Comparison of ENCODE assay signal across 26 cellular contexts in genomic region chr12:130513572-130513971, GRCh38.
"Had no signal": no experiment of that assay in that cellular context is flagged by ENCODE, and none has a peak within 500 bp of the region (broad histone marks: within the 10 kb centered on the region; RNA-seq: fewer than 3 reads in every experiment).

No MANE protein-coding gene starts in this region.

- H3K9me3 Mint-ChIP-seq: activated CD4-positive, alpha-beta memory T cell treated with anti-CD3 and anti-CD28 coated beads for 36 hours; activated CD4-positive, alpha-beta T cell treated with anti-CD3 and anti-CD28 coated beads, Interleukin-2, amount 10 ng/mL, durations not matched to agents 7 days and 5 days; activated naive CD8-positive, alpha-beta T cell treated with anti-CD3 and anti-CD28 coated beads, Interleukin-2, amount 50 U/mL, for 24 hours; activated T-cell treated with anti-CD3 and anti-CD28 coated beads, Interleukin-2, amount 50 U/mL, for 4 hours had no signal

- H3K27me3 ChIP-seq: ascending aorta, body of pancreas, Peyer's patch had no signal

- H3K36me3 Mint-ChIP-seq: activated CD4-positive, alpha-beta memory T cell treated with anti-CD3 and anti-CD28 coated beads for 36 hours had no signal

- H3K27ac ChIP-seq: ascending aorta, body of pancreas, Peyer's patch, RWPE1, SJSA1 had no signal

- H3K4me3 ChIP-seq: ascending aorta, body of pancreas, Peyer's patch, SJSA1 had no signal

- H3K27me3 Mint-ChIP-seq: activated CD4-positive, alpha-beta memory T cell treated with anti-CD3 and anti-CD28 coated beads for 36 hours; activated CD4-positive, alpha-beta T cell treated with anti-CD3 and anti-CD28 coated beads, Interleukin-2, amount 10 ng/mL, durations not matched to agents 7 days and 5 days; activated naive CD8-positive, alpha-beta T cell treated with anti-CD3 and anti-CD28 coated beads, Interleukin-2, amount 50 U/mL, for 24 hours; T-helper 17 cell had no signal

- H3K27ac Mint-ChIP-seq: activated CD4-positive, alpha-beta memory T cell treated with anti-CD3 and anti-CD28 coated beads for 36 hours; activated CD4-positive, alpha-beta T cell treated with anti-CD3 and anti-CD28 coated beads, Interleukin-2, amount 10 ng/mL, durations not matched to agents 7 days and 5 days; activated naive CD4-positive, alpha-beta T cell treated with anti-CD3 and anti-CD28 coated beads, Interleukin-2, amount 50 U/mL, for 72 hours; activated naive CD8-positive, alpha-beta T cell treated with anti-CD3 and anti-CD28 coated beads, Interleukin-2, amount 50 U/mL, for 24 hours; T-helper 17 cell had no signal

- H3K4me1 ChIP-seq: ascending aorta, body of pancreas, Peyer's patch, SJSA1 had no signal

- FAIRE-seq: TTC549 had no signal

- H3K36me3 ChIP-seq: ascending aorta, Peyer's patch, SJSA1 had no signal

- DNase-seq: activated CD4-positive, alpha-beta memory T cell treated with anti-CD3 and anti-CD28 coated beads for 36 hours; activated CD4-positive, alpha-beta T cell treated with anti-CD3 and anti-CD28 coated beads, Interleukin-2, amount 10 ng/mL, durations not matched to agents 7 days and 5 days; activated CD4-positive, CD25-positive, alpha-beta regulatory T cell; activated CD8-positive, alpha-beta memory T cell treated with anti-CD3 and anti-CD28 coated beads for 24 hours; activated effector memory CD4-positive, alpha-beta T cell treated with anti-CD3 and anti-CD28 coated beads, Interleukin-2, amount 50 U/mL, for 16 hours; activated naive CD4-positive, alpha-beta T cell treated with Interleukin-2 at 50 U/mL for 16 hours; activated naive CD8-positive, alpha-beta T cell treated with anti-CD3 and anti-CD28 coated beads, Interleukin-2, amount 50 U/mL, for 24 hours; activated T-cell treated with anti-CD3 and anti-CD28 coated beads, Interleukin-2, amount 50 U/mL, for 4 hours; amniotic stem cell; body of pancreas; KBM-7; NCI-H1048; NCI-H1930; NCI-H226; NCI-H82; OCI-M1; Peyer's patch; Right ventricle myocardium superior; T-helper 17 cell; T-helper 9 cell had no signal

- H3K9me3 ChIP-seq: ascending aorta, Peyer's patch had no signal

- H3K4me1 Mint-ChIP-seq: activated CD4-positive, alpha-beta T cell treated with anti-CD3 and anti-CD28 coated beads, Interleukin-2, amount 10 ng/mL, durations not matched to agents 7 days and 5 days; activated naive CD8-positive, alpha-beta T cell treated with anti-CD3 and anti-CD28 coated beads, Interleukin-2, amount 50 U/mL, for 24 hours; central memory CD8-positive, alpha-beta T cell; T-helper 17 cell had no signal

- H3K4me3 Mint-ChIP-seq: activated CD4-positive, alpha-beta memory T cell treated with anti-CD3 and anti-CD28 coated beads for 36 hours; activated CD4-positive, alpha-beta T cell treated with anti-CD3 and anti-CD28 coated beads, Interleukin-2, amount 10 ng/mL, durations not matched to agents 7 days and 5 days; activated naive CD8-positive, alpha-beta T cell treated with anti-CD3 and anti-CD28 coated beads, Interleukin-2, amount 50 U/mL, for 24 hours; activated T-cell treated with anti-CD3 and anti-CD28 coated beads, Interleukin-2, amount 50 U/mL, for 4 hours; central memory CD8-positive, alpha-beta T cell; T-helper 17 cell had no signal

- ATAC-seq: activated naive CD4-positive, alpha-beta T cell treated with anti-CD3 and anti-CD28 coated beads, Interleukin-2, amount 50 U/mL, for 72 hours; activated naive CD8-positive, alpha-beta T cell treated with anti-CD3 and anti-CD28 coated beads, Interleukin-2, amount 50 U/mL, for 24 hours; activated T-cell treated with anti-CD3 and anti-CD28 coated beads, Interleukin-2, amount 50 U/mL, for 4 hours; body of pancreas; T-helper 17 cell had no signal
